Comparison of ENCODE assay signal across 1 cellular context in genomic region chr15:39629906-39630305, GRCh38.
TF ChIP-seq lines count a peak whose summit lies in the region.

No MANE protein-coding gene starts in this region.

TF ChIP-seq in IMR-90, 13 proteins besides CTCF, POLR2A, EP300 and RAD21 (continued from another document):
- no peak for TF ChIP-seq CEBPB (IDR thresholded peaks at IDR 0.05; ENCODE audit: low read depth, low read length)
- TF ChIP-seq USF2 (IDR thresholded peaks at IDR 0.05; ENCODE audit: low read depth, low read length) = no peak
- TF ChIP-seq RCOR1 (IDR thresholded peaks at IDR 0.05; ENCODE audit: insufficient replicate concordance, low read length) = no peak
- no peak for TF ChIP-seq CHD1 (IDR thresholded peaks at IDR 0.05; ENCODE audit: low read depth, low read length)
- TF ChIP-seq ELK1 (IDR thresholded peaks at IDR 0.05; ENCODE audit: borderline replicate concordance, low read depth, low read length) = no peak
- TF ChIP-seq FOS (IDR thresholded peaks at IDR 0.05; ENCODE audit: low read depth, low read length) = no peak
- TF ChIP-seq RFX5 (IDR thresholded peaks at IDR 0.05; ENCODE audit: low read depth, low read length) = no peak
TF ChIP-seq in IMR-90: peak in this region for 0.
